In the genomic region with DNA sequence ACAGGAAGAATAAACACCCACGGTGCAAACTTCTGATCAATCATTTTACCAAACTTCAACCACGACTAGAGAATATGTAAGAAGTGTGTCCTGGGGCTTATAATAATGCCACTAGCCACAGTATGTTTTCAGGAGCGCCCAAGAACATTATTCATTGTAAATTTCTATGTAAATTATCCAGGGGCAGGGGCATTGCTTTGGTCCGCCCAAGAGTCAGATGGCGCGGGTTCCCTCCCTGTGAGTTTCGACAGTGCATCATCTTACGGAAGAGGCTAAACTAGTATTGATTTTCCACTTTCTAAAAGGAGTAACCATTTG, we compare ENCODE assay signal across 11 cellular contexts. TPM values are rescaled to one million over a fixed set of nuclear protein-coding genes. Genes with fewer than 3 reads are reported as not detected.
DNase-seq lines count a peak whose midpoint lies in the region; ATAC-seq, FAIRE-seq and TF ChIP-seq lines count a peak whose summit lies in the region.
"Had no signal": no experiment of that assay in that cellular context is flagged by ENCODE, and none has a peak within 500 bp of the region (broad histone marks: within the 10 kb centered on the region; RNA-seq: fewer than 3 reads in every experiment).

No MANE protein-coding gene starts in this region.

- BruUV-seq in K562 (replicated peaks; lab: Mats Ljungman, UMichigan), result no TSS peak

- H3K4me1 ChIP-seq in K562 (replicated peaks in 1 of 2; ENCODE audit: control insufficient read depth in 2 of 2, insufficient read depth in 2 of 2, low read length in 2 of 2) (peaks cover 0 to 12% of the 10 kb centered on the region in 2 experiments; a peak in 2 of 5 replicates), mesendoderm (ENCODE audit: control insufficient read depth, low read depth, low read length) (no peaks in the 10 kb centered on the region), foreskin keratinocyte (no peaks in the 10 kb centered on the region)
- H3K4me1 ChIP-seq: BLaER1 had no signal

- H3K36me3 ChIP-seq in K562 (ENCODE audit: control insufficient read depth, insufficient read depth, low read length) (no peaks in the 10 kb centered on the region), mesendoderm (ENCODE audit: control insufficient read depth, insufficient read depth, low read length) (no peaks in the 10 kb centered on the region)
- H3K36me3 ChIP-seq: BLaER1 had no signal

- TF ChIP-seq RAD21 in K562 (CRISPR knock-in tag; conservative IDR thresholded peaks at IDR 0.05 in 1 of 2, IDR thresholded peaks at IDR 0.05 in 1 of 2), result no peak

- H3K4ac ChIP-seq in mesendoderm (ENCODE audit: low read depth, low read length), result no peak overlapping the region

- peak overlapping the region; percentile 60 for H3K56ac ChIP-seq in mesendoderm (ENCODE audit: low read length)

- H3K4me2 ChIP-seq in K562 (ENCODE audit: insufficient read depth, low read length) (no peak overlapping the region), mesendoderm (ENCODE audit: low read length) (peak overlapping the region; percentile 96)
- H3K4me2 ChIP-seq: BLaER1 had no signal

- no peak for TF ChIP-seq POLR2A in K562 (conservative IDR thresholded peaks at IDR 0.05)

- no peaks in the 10 kb centered on the region for H3K79me1 ChIP-seq in mesendoderm (ENCODE audit: low read length)

- no peak overlapping the region for H3K4me3 ChIP-seq in K562
- H3K4me3 ChIP-seq in mesendoderm (ENCODE audit: low read length), result peak overlapping the region; percentile 3
- H3K4me3 ChIP-seq: BLaER1 had no signal

- H3K27ac ChIP-seq in K562 (ENCODE audit: extremely low read depth, low read depth, low read length) (no peak overlapping the region), mesendoderm (ENCODE audit: low read depth, low read length) (no peak overlapping the region), foreskin keratinocyte (no peak overlapping the region)
- H3K27ac ChIP-seq: BLaER1 had no signal

- no peak for FAIRE-seq in K562 (lab: Jason Lieb, UNC)

- POLR2A ChIA-PET in K562 (lab: Yijun Ruan, JAX), result no interaction called here

- WGBS in K562 (ENCODE audit: insufficient coverage, low coverage, missing lambda C conversion rate), result 10% methylated on average over 8 of the region's 8 CpGs
- WGBS in mesendoderm (ENCODE audit: extremely low coverage, insufficient coverage, low lambda C conversion rate), result no CpG with 5 or more reads among the region's 8 CpGs

- H4K5ac ChIP-seq in mesendoderm (ENCODE audit: low read length), result no peak overlapping the region

- CTCF ChIA-PET in K562 (lab: Yijun Ruan, JAX; ENCODE audit: low intra/inter-chr PET ratio), result no interaction called here

- H3K27me3 ChIP-seq in K562 (ENCODE audit: control insufficient read depth in 2 of 2, insufficient read depth in 2 of 2, low read length in 2 of 2), result peaks cover 27 to 29% of the 10 kb centered on the region in 2 experiments
- peaks cover 29% of the 10 kb centered on the region for H3K27me3 ChIP-seq in mesendoderm (ENCODE audit: insufficient read depth, low read length, poor library complexity)
- H3K27me3 ChIP-seq in foreskin keratinocyte, result peaks cover 93% of the 10 kb centered on the region

- no peak overlapping the region for H2BK5ac ChIP-seq in mesendoderm (ENCODE audit: low read length)

- H4K20me1 ChIP-seq in K562 (replicated peaks; ENCODE audit: control insufficient read depth, insufficient read depth, low read length), result no peaks in the 10 kb centered on the region

- H3K18ac ChIP-seq in mesendoderm (ENCODE audit: low read length), result no peak overlapping the region

- no peaks in the 10 kb centered on the region for H3K9me1 ChIP-seq in K562 (ENCODE audit: control insufficient read depth, insufficient read depth, low read length)

- ATAC-seq in stimulated activated naive CD8-positive, alpha-beta T cell treated with anti-CD3 and anti-CD28 coated beads, Interleukin-15, Interleukin-2, amounts not matched to agents 100 U/mL and 50 U/mL, for 24 hours, result no peak
- ATAC-seq in K562, result no peak
- no peak for ATAC-seq in HG02642 (IDR thresholded peaks at IDR 0.05; ENCODE audit: poor library complexity, unreplicated experiment)
- no peak for ATAC-seq in foreskin keratinocyte

- no peak overlapping the region for H3K23ac ChIP-seq in mesendoderm (ENCODE audit: low read length)

- H3K4me3 Mint-ChIP-seq in stimulated activated naive CD8-positive, alpha-beta T cell treated with anti-CD3 and anti-CD28 coated beads, Interleukin-15, Interleukin-2, amounts not matched to agents 100 ng/mL and 50 ng/mL, for 24 hours, result peak overlapping the region; percentile 21
- peak overlapping the region; percentile 79 for H3K4me3 Mint-ChIP-seq in type B pancreatic cell

- no peak overlapping the region for H3K27ac Mint-ChIP-seq in stimulated activated naive CD8-positive, alpha-beta T cell treated with anti-CD3 and anti-CD28 coated beads, Interleukin-15, Interleukin-2, amounts not matched to agents 100 ng/mL and 50 ng/mL, for 24 hours
- no peak overlapping the region for H3K27ac Mint-ChIP-seq in type B pancreatic cell

- H3K4me1 Mint-ChIP-seq in stimulated activated naive CD8-positive, alpha-beta T cell treated with anti-CD3 and anti-CD28 coated beads, Interleukin-15, Interleukin-2, amounts not matched to agents 100 ng/mL and 50 ng/mL, for 24 hours (ENCODE audit: low read depth), result peaks cover 30% of the 10 kb centered on the region
- H3K4me1 Mint-ChIP-seq in type B pancreatic cell (ENCODE audit: unreplicated experiment), result peaks cover 25% of the 10 kb centered on the region

- H2BK15ac ChIP-seq in mesendoderm (replicated peaks; ENCODE audit: low read depth), result no peak overlapping the region

- H3K9me3 ChIP-seq in K562 (replicated peaks; ENCODE audit: control insufficient read depth, insufficient read depth, low read depth, low read length), result no peaks in the 10 kb centered on the region

- no peak overlapping the region for H2AK5ac ChIP-seq in mesendoderm (ENCODE audit: low read length)

- intact Hi-C loops in K562 (cut with micrococcal nuclease), result no loop called here

- no peak for TF ChIP-seq EP300 in K562 (IDR thresholded peaks at IDR 0.05; ENCODE audit: low read length)

- H3K9ac ChIP-seq in K562 (ENCODE audit: insufficient read depth in 1 of 2, low read depth in 2 of 2, low read length in 2 of 2), result no peak overlapping the region
- peak overlapping the region; percentile 54 for H3K9ac ChIP-seq in mesendoderm (ENCODE audit: low read length)
- H3K9ac ChIP-seq: BLaER1 had no signal

- H3K79me2 ChIP-seq in K562 (ENCODE audit: control insufficient read depth, insufficient read depth, low read length) (no peaks in the 10 kb centered on the region), mesendoderm (ENCODE audit: control insufficient read depth, insufficient read depth, low read length) (no peaks in the 10 kb centered on the region)

- peaks cover 4% of the 10 kb centered on the region for H3K36me3 Mint-ChIP-seq in stimulated activated naive CD8-positive, alpha-beta T cell treated with anti-CD3 and anti-CD28 coated beads, Interleukin-15, Interleukin-2, amounts not matched to agents 100 ng/mL and 50 ng/mL, for 24 hours (ENCODE audit: low read depth)
- H3K36me3 Mint-ChIP-seq in type B pancreatic cell, result no peaks in the 10 kb centered on the region

- in situ Hi-C loops in K562 (cut with MboI), result no loop called here

- no peak overlapping the region for H4K8ac ChIP-seq in mesendoderm (ENCODE audit: low read depth, low read length)

- peaks cover 93% of the 10 kb centered on the region for H3K27me3 Mint-ChIP-seq in stimulated activated naive CD8-positive, alpha-beta T cell treated with anti-CD3 and anti-CD28 coated beads, Interleukin-15, Interleukin-2, amounts not matched to agents 100 ng/mL and 50 ng/mL, for 24 hours
- peaks cover 98% of the 10 kb centered on the region for H3K27me3 Mint-ChIP-seq in type B pancreatic cell

- DNase-seq in stimulated activated naive CD8-positive, alpha-beta T cell treated with anti-CD3 and anti-CD28 coated beads, Interleukin-15, Interleukin-2, amounts not matched to agents 100 U/mL and 50 U/mL, for 24 hours, result no peak
- DNase-seq in K562 (ENCODE audit: extremely low read depth in 1 of 4, low spot score in 3 of 4) (no peak), mesendoderm (no peak), type B pancreatic cell (ENCODE audit: extremely low spot score, unreplicated experiment) (no peak), NCI-H1694 treated with DMSO at 0.1 percent for 48 hours (lab: John Stamatoyannopoulos, UW) (no peak), foreskin keratinocyte (no peak)
- DNase-seq: NCI-H1436 had no signal

- H2BK120ac ChIP-seq in mesendoderm (ENCODE audit: low read depth, low read length), result no peak overlapping the region

- H2AFZ ChIP-seq in K562 (ENCODE audit: low read depth, low read length), result peak overlapping the region; percentile 38; the same call in 1 of the 2 replicates

- no peaks in the 10 kb centered on the region for H3K9me3 Mint-ChIP-seq in stimulated activated naive CD8-positive, alpha-beta T cell treated with anti-CD3 and anti-CD28 coated beads, Interleukin-15, Interleukin-2, amounts not matched to agents 100 ng/mL and 50 ng/mL, for 24 hours
- no peaks in the 10 kb centered on the region for H3K9me3 Mint-ChIP-seq in type B pancreatic cell

- no peak for TF ChIP-seq CTCF in K562 (IDR thresholded peaks at IDR 0.05 in 2 of 3, conservative IDR thresholded peaks at IDR 0.05 in 1 of 3; ENCODE audit: insufficient read depth in 2 of 3, low read depth in 1 of 3, low read length in 3 of 3)
- TF ChIP-seq CTCF in type B pancreatic cell (conservative IDR thresholded peaks at IDR 0.05), result no peak
- no peak for TF ChIP-seq CTCF in foreskin keratinocyte (conservative IDR thresholded peaks at IDR 0.05)

RNA-seq across cellular contexts. Expression of gene POU3F2, which starts 10.6 kb away (rescaled TPM):
- 0.74 and 0.99 TPM in 2 replicates for total RNA-seq in K562 (2011; cell fraction: chromatin; rRNA removed; ENCODE audit: low replicate concordance)
- 0.53 and 0.67 TPM in 2 replicates for total RNA-seq in K562 (2011; cell fraction: nucleolus; rRNA removed)
- total RNA-seq in K562 (2011; cell fraction: nucleoplasm; rRNA removed), result 1.2 and 1.6 TPM in 2 replicates
- total RNA-seq in K562 (2014; rRNA removed) (0.36 and 0.37 TPM in 2 replicates), K562 (2014; rRNA removed; fragmentation: Illumina TruSeq; extraction: Trizol) (0.19 and 0.36 TPM in 2 replicates), K562 (2015; rRNA removed; fragmentation: Illumina TruSeq; extraction: Trizol) (0.40 and 0.45 TPM in 2 replicates), K562 (2021) (0.29 and 0.44 TPM in 2 replicates), type B pancreatic cell (ENCODE audit: low replicate concordance) (1.4 and 2.1 TPM in 2 replicates), foreskin keratinocyte (not detected in 2 replicates)
- polyA plus RNA-seq in K562 (2011; rRNA removed) (0.46 and 0.70 TPM in 2 replicates), K562 (2014; fragmentation: Illumina TruSeq; extraction: Trizol) (0.15 and 0.30 TPM in 2 replicates), K562 (2014; fragmentation: Nextera tagmentation; extraction: Ambion mirVana) (under 1 TPM; 0.08 to 0.10 TPM), K562 (2014; rRNA removed) (0.16 and 0.23 TPM in 2 replicates), foreskin keratinocyte (not detected in 2 replicates)
- 0.31 and 0.34 TPM in 2 replicates for polyA plus RNA-seq in K562 (2011; cell fraction: cytosol; rRNA removed)
- polyA plus RNA-seq in K562 (2011; cell fraction: nucleus; rRNA removed), result 0.27 and 0.62 TPM in 2 replicates
- 0.11 and 0.25 TPM in 2 replicates for polyA plus RNA-seq in K562 (2012)
- polyA minus RNA-seq in K562 (2011; rRNA and poly(A)+ RNA removed), result 0.32 and 0.84 TPM in 2 replicates
- 0.48 and 1.1 TPM in 2 replicates for polyA minus RNA-seq in K562 (2011; cell fraction: cytosol; rRNA and poly(A)+ RNA removed)
- 0.54 and 1.3 TPM in 2 replicates for polyA minus RNA-seq in K562 (2011; cell fraction: nucleus; rRNA and poly(A)+ RNA removed)
- polyA plus RNA-seq in mesendoderm (2013, experiment 1 of 2), result 0.06 TPM
- polyA plus RNA-seq in mesendoderm (2013, experiment 2 of 2), result 0.04 TPM
- total RNA-seq: OCI-LY7 had no signal
